28 cellular contexts compared by ENCODE assay signal in the genomic region with DNA sequence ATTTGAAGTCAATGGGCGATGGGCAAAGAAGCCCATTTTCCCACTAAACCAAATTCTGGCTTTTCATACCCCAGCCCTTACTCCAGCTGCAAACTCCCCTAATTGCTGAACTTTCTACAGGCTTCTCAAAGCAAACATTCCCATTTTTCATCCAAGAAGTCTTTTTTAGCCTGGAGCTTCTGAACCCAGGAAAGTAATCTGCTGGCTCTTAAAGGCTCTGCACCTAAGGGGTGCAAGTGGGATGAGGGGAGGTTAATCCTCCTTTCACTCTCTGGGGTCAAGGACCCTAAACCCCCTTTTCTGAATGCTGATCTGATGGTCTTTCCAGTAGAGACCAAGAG. TPM values are rescaled to one million over a fixed set of nuclear protein-coding genes. Genes with fewer than 3 reads are reported as not detected.
DNase-seq lines count a peak whose midpoint lies in the region; ATAC-seq, FAIRE-seq and TF ChIP-seq lines count a peak whose summit lies in the region.
"Had no signal": no experiment of that assay in that cellular context is flagged by ENCODE, and none has a peak within 500 bp of the region (broad histone marks: within the 10 kb centered on the region; RNA-seq: fewer than 3 reads in every experiment).

No MANE protein-coding gene starts in this region.

- FAIRE-seq in K562 (lab: Jason Lieb, UNC): no peak
- FAIRE-seq: H54 had no signal

- TF ChIP-seq EP300 in K562 (IDR thresholded peaks at IDR 0.05; ENCODE audit: low read length): no peak

- no peak for TF ChIP-seq POLR2A in K562 (conservative IDR thresholded peaks at IDR 0.05)

- H3K79me2 ChIP-seq in K562 (ENCODE audit: control insufficient read depth, insufficient read depth, low read length): peaks cover 31% of the 10 kb centered on the region

- peak; percentile 70 for DNase-seq in HT-29 (ENCODE audit: low spot score)
- DNase-seq in K562 (ENCODE audit: extremely low read depth in 1 of 4, low spot score in 3 of 4): no peak
- DNase-seq in ureter (ENCODE audit: low spot score): no peak
- DNase-seq: activated CD4-positive, alpha-beta T cell treated with anti-CD3 and anti-CD28 coated beads, Interleukin-2, amount 10 ng/mL, durations not matched to agents 24 days and 14 days; activated naive CD4-positive, alpha-beta T cell; activated T-cell treated with anti-CD3 and anti-CD28 coated beads, Interleukin-2, amount 50 U/mL, for 48 hours; amygdala; DND-41; gastrocnemius medialis; hippocampal formation; left ventricle myocardium superior; NCI-H1092 treated with DMSO at 0.1 percent for 48 hours; NCI-H2081 treated with DMSO at 0.1 percent for 48 hours; NCI-H345; NCI-H774; stimulated activated CD4-positive, alpha-beta T cell treated with anti-CD3 and anti-CD28 coated beads, Interleukin-15, amount 100 ng/mL, for 24 hours; stomach; tibial artery had no signal

- H3K36me3 ChIP-seq in K562 (ENCODE audit: control insufficient read depth, insufficient read depth, low read length): peaks cover 12% of the 10 kb centered on the region; the same call in 1 of the 3 replicates
- H3K36me3 ChIP-seq: esophagus muscularis mucosa, gastrocnemius medialis, stomach, tibial artery had no signal

- H3K4me1 Mint-ChIP-seq in nephron: peaks cover 45% of the 10 kb centered on the region

- no peak for ATAC-seq in K562
- ATAC-seq in GM19397 (IDR thresholded peaks at IDR 0.05; ENCODE audit: unreplicated experiment): no peak
- no peak for ATAC-seq in GM19455 (IDR thresholded peaks at IDR 0.05; ENCODE audit: unreplicated experiment)
- ATAC-seq: gastrocnemius medialis, left ventricle myocardium superior, sciatic nerve had no signal

- H3K4me1 ChIP-seq in K562 (replicated peaks in 1 of 2; ENCODE audit: control insufficient read depth in 2 of 2, insufficient read depth in 2 of 2, low read length in 2 of 2): peaks cover 26 to 58% of the 10 kb centered on the region in 2 experiments

- TF ChIP-seq CTCF in K562 (IDR thresholded peaks at IDR 0.05 in 2 of 3, conservative IDR thresholded peaks at IDR 0.05 in 1 of 3; ENCODE audit: insufficient read depth in 2 of 3, low read depth in 1 of 3, low read length in 3 of 3): no peak
- TF ChIP-seq CTCF in nephron (IDR thresholded peaks at IDR 0.05; ENCODE audit: unreplicated experiment in 3 of 3): no peak

- in situ Hi-C loops in K562 (cut with MboI): no loop called here

- H3K4me3 ChIP-seq in K562: no peak overlapping the region
- H3K4me3 ChIP-seq: coronary artery, esophagus muscularis mucosa, gastrocnemius medialis, tibial artery had no signal

- H3K9me1 ChIP-seq in K562 (ENCODE audit: control insufficient read depth, insufficient read depth, low read length): no peaks in the 10 kb centered on the region

- WGBS in K562 (ENCODE audit: insufficient coverage, low coverage, missing lambda C conversion rate): 100% methylated on average over 1 of the region's 1 CpG

- intact Hi-C loops in K562 (cut with micrococcal nuclease): no loop called here

- H3K4me3 Mint-ChIP-seq in nephron: peak overlapping the region; percentile 94 to 98 (median 94)

- H3K36me3 Mint-ChIP-seq in nephron (ENCODE audit: low read depth): peaks cover 12% of the 10 kb centered on the region

- no peaks in the 10 kb centered on the region for H4K20me1 ChIP-seq in K562 (replicated peaks; ENCODE audit: control insufficient read depth, insufficient read depth, low read length)

- no peak for TF ChIP-seq RAD21 in K562 (CRISPR knock-in tag; conservative IDR thresholded peaks at IDR 0.05 in 1 of 2, IDR thresholded peaks at IDR 0.05 in 1 of 2)

- no peak overlapping the region for H2AFZ ChIP-seq in K562 (ENCODE audit: low read depth, low read length)

- H3K9ac ChIP-seq in K562 (ENCODE audit: insufficient read depth in 1 of 2, low read depth in 2 of 2, low read length in 2 of 2): peak overlapping the region; percentile 80 to 94; a peak in 1 of 4 replicates

- BruUV-seq in K562 (replicated peaks; lab: Mats Ljungman, UMichigan): no TSS peak

- peak overlapping the region in 2 of 3 experiments; percentile 98 to 99 for H3K27ac Mint-ChIP-seq in nephron
- H3K27ac Mint-ChIP-seq: activated CD4-positive, alpha-beta T cell treated with anti-CD3 and anti-CD28 coated beads, Interleukin-2, amount 10 ng/mL, durations not matched to agents 24 days and 14 days had no signal

- no peak overlapping the region for H3K27ac ChIP-seq in K562 (ENCODE audit: extremely low read depth, low read depth, low read length)
- H3K27ac ChIP-seq: C4-2B, coronary artery, esophagus muscularis mucosa, gastrocnemius medialis, tibial artery, VCaP had no signal

- POLR2A ChIA-PET in K562 (lab: Yijun Ruan, JAX): interaction anchor here (1.0 to 1.6 kb wide), 3 partner anchors 10 to 72 kb away, joined by 3 to 5 read pairs (median 5); no protein-coding TSS in a partner anchor

- peaks cover 60% of the 10 kb centered on the region for H3K27me3 Mint-ChIP-seq in nephron (ENCODE audit: low read depth)

- H3K4me2 ChIP-seq in K562 (ENCODE audit: insufficient read depth, low read length): peak overlapping the region; percentile 71; the same call in 1 of the 2 replicates

- CTCF ChIA-PET in K562 (lab: Yijun Ruan, JAX; ENCODE audit: low intra/inter-chr PET ratio): no interaction called here

- no peaks in the 10 kb centered on the region for H3K27me3 ChIP-seq in K562 (ENCODE audit: control insufficient read depth in 2 of 2, insufficient read depth in 2 of 2, low read length in 2 of 2)

- H3K9me3 Mint-ChIP-seq in nephron: no peaks in the 10 kb centered on the region
- H3K9me3 Mint-ChIP-seq: activated CD4-positive, alpha-beta T cell treated with anti-CD3 and anti-CD28 coated beads, Interleukin-2, amount 10 ng/mL, durations not matched to agents 24 days and 14 days had no signal

- no peaks in the 10 kb centered on the region for H3K9me3 ChIP-seq in K562 (replicated peaks; ENCODE audit: control insufficient read depth, insufficient read depth, low read depth, low read length)
- H3K9me3 ChIP-seq: esophagus muscularis mucosa, gastrocnemius medialis, tibial artery had no signal

RNA-seq across cellular contexts. Expression of gene HOXB7, which starts 2.4 kb away (rescaled TPM):
- 37.3 and 39.7 TPM in 2 replicates for total RNA-seq in HT-29 (2014; rRNA removed; shearing (Covaris generic))
- 1.4 and 3.5 TPM in 2 replicates for total RNA-seq in K562 (2011; cell fraction: chromatin; rRNA removed; ENCODE audit: low replicate concordance)
- 0.79 and 1.5 TPM in 2 replicates for total RNA-seq in K562 (2011; cell fraction: nucleolus; rRNA removed)
- 2.1 TPM in 2 replicates for total RNA-seq in K562 (2011; cell fraction: nucleoplasm; rRNA removed)
- 8.3 and 11.0 TPM in 2 replicates for total RNA-seq in K562 (2014; rRNA removed)
- 13.5 and 14.7 TPM in 2 replicates for total RNA-seq in K562 (2014; rRNA removed; fragmentation: Illumina TruSeq; extraction: Trizol)
- 14.8 and 16.7 TPM in 2 replicates for total RNA-seq in K562 (2015; rRNA removed; fragmentation: Illumina TruSeq; extraction: Trizol)
- total RNA-seq in K562 (2021): 8.2 and 10.8 TPM in 2 replicates
- polyA plus RNA-seq in K562 (2011; rRNA removed): 5.5 and 5.9 TPM in 2 replicates
- 8.3 and 8.4 TPM in 2 replicates for polyA plus RNA-seq in K562 (2011; cell fraction: cytosol; rRNA removed)
- polyA plus RNA-seq in K562 (2011; cell fraction: nucleus; rRNA removed): 2.7 and 3.9 TPM in 2 replicates
- 10.4 and 16.5 TPM in 2 replicates for polyA plus RNA-seq in K562 (2012)
- polyA plus RNA-seq in K562 (2014; fragmentation: Illumina TruSeq; extraction: Trizol): 10.3 and 11.6 TPM in 2 replicates
- 1 to 10 TPM; 5.7 to 5.8 TPM for polyA plus RNA-seq in K562 (2014; fragmentation: Nextera tagmentation; extraction: Ambion mirVana)
- 11.1 and 13.9 TPM in 2 replicates for polyA plus RNA-seq in K562 (2014; rRNA removed)
- 1.9 and 2.5 TPM in 2 replicates for polyA minus RNA-seq in K562 (2011; rRNA and poly(A)+ RNA removed)
- 2.9 and 3.5 TPM in 2 replicates for polyA minus RNA-seq in K562 (2011; cell fraction: cytosol; rRNA and poly(A)+ RNA removed)
- polyA minus RNA-seq in K562 (2011; cell fraction: nucleus; rRNA and poly(A)+ RNA removed): 0.67 and 2.3 TPM in 2 replicates
- 28.9 TPM for total RNA-seq in ureter
- polyA plus RNA-seq: neural cell had no signal

RNA-seq across cellular contexts. Expression of gene HOXB6, which starts 3.7 kb away (rescaled TPM):
- 160 and 174 TPM in 2 replicates for total RNA-seq in HT-29 (2014; rRNA removed; shearing (Covaris generic))
- 18.7 and 26.2 TPM in 2 replicates for total RNA-seq in K562 (2011; cell fraction: chromatin; rRNA removed; ENCODE audit: low replicate concordance)
- total RNA-seq in K562 (2011; cell fraction: nucleolus; rRNA removed): 10.4 and 11.2 TPM in 2 replicates
- total RNA-seq in K562 (2011; cell fraction: nucleoplasm; rRNA removed): 12.0 and 17.8 TPM in 2 replicates
- 6.5 and 9.1 TPM in 2 replicates for total RNA-seq in K562 (2014; rRNA removed)
- total RNA-seq in K562 (2014; rRNA removed; fragmentation: Illumina TruSeq; extraction: Trizol): 3.9 and 4.9 TPM in 2 replicates
- total RNA-seq in K562 (2015; rRNA removed; fragmentation: Illumina TruSeq; extraction: Trizol): 7.3 and 7.5 TPM in 2 replicates
- 10.6 and 14.2 TPM in 2 replicates for total RNA-seq in K562 (2021)
- 2.3 and 3.0 TPM in 2 replicates for polyA plus RNA-seq in K562 (2011; rRNA removed)
- 3.7 and 4.0 TPM in 2 replicates for polyA plus RNA-seq in K562 (2011; cell fraction: cytosol; rRNA removed)
- polyA plus RNA-seq in K562 (2011; cell fraction: nucleus; rRNA removed): 16.7 and 17.3 TPM in 2 replicates
- polyA plus RNA-seq in K562 (2012): 9.7 and 11.7 TPM in 2 replicates
- polyA plus RNA-seq in K562 (2014; fragmentation: Illumina TruSeq; extraction: Trizol): 4.0 and 7.7 TPM in 2 replicates
- 1 to 10 TPM; 1.2 to 1.9 TPM for polyA plus RNA-seq in K562 (2014; fragmentation: Nextera tagmentation; extraction: Ambion mirVana)
- polyA plus RNA-seq in K562 (2014; rRNA removed): 13.7 and 14.8 TPM in 2 replicates
- 0.42 and 0.63 TPM in 2 replicates for polyA minus RNA-seq in K562 (2011; rRNA and poly(A)+ RNA removed)
- 1.3 TPM in 1 of 2 replicates, not detected in the other for polyA minus RNA-seq in K562 (2011; cell fraction: cytosol; rRNA and poly(A)+ RNA removed)
- polyA minus RNA-seq in K562 (2011; cell fraction: nucleus; rRNA and poly(A)+ RNA removed): 3.5 and 8.1 TPM in 2 replicates
- total RNA-seq in ureter: 111 TPM
- polyA plus RNA-seq: neural cell had no signal

RNA-seq across cellular contexts. Expression of gene HOXB8, which starts 6.6 kb away (rescaled TPM):
- total RNA-seq in HT-29 (2014; rRNA removed; shearing (Covaris generic)): 51.0 and 52.7 TPM in 2 replicates
- total RNA-seq in K562 (2011; cell fraction: chromatin; rRNA removed; ENCODE audit: low replicate concordance): 13.9 and 15.4 TPM in 2 replicates
- total RNA-seq in K562 (2011; cell fraction: nucleolus; rRNA removed): 8.9 and 11.7 TPM in 2 replicates
- 12.5 and 25.9 TPM in 2 replicates for total RNA-seq in K562 (2011; cell fraction: nucleoplasm; rRNA removed)
- total RNA-seq in K562 (2014; rRNA removed) (5.1 and 9.3 TPM in 2 replicates), K562 (2014; rRNA removed; fragmentation: Illumina TruSeq; extraction: Trizol) (1.5 and 2.9 TPM in 2 replicates), K562 (2015; rRNA removed; fragmentation: Illumina TruSeq; extraction: Trizol) (2.1 and 2.5 TPM in 2 replicates), K562 (2021) (14.9 and 17.7 TPM in 2 replicates), ureter (56.2 TPM)
- polyA plus RNA-seq in K562 (2011; rRNA removed) (3.6 and 4.6 TPM in 2 replicates), K562 (2014; fragmentation: Illumina TruSeq; extraction: Trizol) (7.0 and 8.3 TPM in 2 replicates), K562 (2014; fragmentation: Nextera tagmentation; extraction: Ambion mirVana) (1 to 10 TPM in 1 of 2 experiments, under 1 TPM in 1; 0.52 to 1.2 TPM), K562 (2014; rRNA removed) (18.8 and 23.8 TPM in 2 replicates)
- polyA plus RNA-seq in K562 (2011; cell fraction: cytosol; rRNA removed): 7.3 and 10.8 TPM in 2 replicates
- polyA plus RNA-seq in K562 (2011; cell fraction: nucleus; rRNA removed): 16.6 and 22.3 TPM in 2 replicates
- 5.9 and 20.0 TPM in 2 replicates for polyA plus RNA-seq in K562 (2012)
- polyA minus RNA-seq in K562 (2011; rRNA and poly(A)+ RNA removed): 1.8 and 2.2 TPM in 2 replicates
- polyA minus RNA-seq in K562 (2011; cell fraction: cytosol; rRNA and poly(A)+ RNA removed): 2.4 and 7.1 TPM in 2 replicates
- 3.1 and 4.2 TPM in 2 replicates for polyA minus RNA-seq in K562 (2011; cell fraction: nucleus; rRNA and poly(A)+ RNA removed)
- total RNA-seq: activated CD4-positive, alpha-beta T cell treated with anti-CD3 and anti-CD28 coated beads, Interleukin-2, amount 10 ng/mL, durations not matched to agents 24 days and 14 days; esophagus muscularis mucosa; left ventricle myocardium superior had no signal
- polyA plus RNA-seq: neural cell had no signal

RNA-seq across cellular contexts. Expression of gene HOXB5, which starts 14.9 kb away (rescaled TPM):
- 7.5 and 8.2 TPM in 2 replicates for total RNA-seq in HT-29 (2014; rRNA removed; shearing (Covaris generic))
- 4.9 and 5.1 TPM in 2 replicates for total RNA-seq in K562 (2011; cell fraction: chromatin; rRNA removed; ENCODE audit: low replicate concordance)
- total RNA-seq in K562 (2011; cell fraction: nucleolus; rRNA removed): 1.8 and 2.0 TPM in 2 replicates
- 2.4 and 3.7 TPM in 2 replicates for total RNA-seq in K562 (2011; cell fraction: nucleoplasm; rRNA removed)
- 0.27 and 0.57 TPM in 2 replicates for total RNA-seq in K562 (2014; rRNA removed)
- 0.38 and 0.65 TPM in 2 replicates for total RNA-seq in K562 (2014; rRNA removed; fragmentation: Illumina TruSeq; extraction: Trizol)
- total RNA-seq in K562 (2015; rRNA removed; fragmentation: Illumina TruSeq; extraction: Trizol): 0.75 and 0.80 TPM in 2 replicates
- 2.4 and 2.6 TPM in 2 replicates for total RNA-seq in K562 (2021)
- 0.36 and 0.87 TPM in 2 replicates for polyA plus RNA-seq in K562 (2011; rRNA removed)
- polyA plus RNA-seq in K562 (2011; cell fraction: cytosol; rRNA removed): 0.36 and 0.52 TPM in 2 replicates
- polyA plus RNA-seq in K562 (2011; cell fraction: nucleus; rRNA removed): 3.7 TPM in 2 replicates
- polyA plus RNA-seq in K562 (2012): 2.9 and 6.4 TPM in 2 replicates
- polyA plus RNA-seq in K562 (2014; fragmentation: Illumina TruSeq; extraction: Trizol): 1.4 and 1.5 TPM in 2 replicates
- polyA plus RNA-seq in K562 (2014; fragmentation: Nextera tagmentation; extraction: Ambion mirVana): under 1 TPM; 0.24 to 0.25 TPM
- polyA plus RNA-seq in K562 (2014; rRNA removed): 2.7 and 3.2 TPM in 2 replicates
- 0.11 and 0.15 TPM in 2 replicates for polyA minus RNA-seq in K562 (2011; rRNA and poly(A)+ RNA removed)
- polyA minus RNA-seq in K562 (2011; cell fraction: cytosol; rRNA and poly(A)+ RNA removed): 0.38 and 0.82 TPM in 2 replicates
- polyA minus RNA-seq in K562 (2011; cell fraction: nucleus; rRNA and poly(A)+ RNA removed): 0.54 and 1.1 TPM in 2 replicates
- 30.1 TPM for total RNA-seq in ureter
- total RNA-seq: activated CD4-positive, alpha-beta T cell treated with anti-CD3 and anti-CD28 coated beads, Interleukin-2, amount 10 ng/mL, durations not matched to agents 24 days and 14 days; gastrocnemius medialis; left ventricle myocardium superior had no signal
- polyA plus RNA-seq: neural cell had no signal

RNA-seq across cellular contexts. Expression of gene HOXB9, which starts 17.7 kb away (rescaled TPM):
- total RNA-seq in HT-29 (2014; rRNA removed; shearing (Covaris generic)): 177 and 188 TPM in 2 replicates
- 92.5 and 108 TPM in 2 replicates for total RNA-seq in K562 (2011; cell fraction: chromatin; rRNA removed; ENCODE audit: low replicate concordance)
- total RNA-seq in K562 (2011; cell fraction: nucleolus; rRNA removed): 55.1 and 62.2 TPM in 2 replicates
- total RNA-seq in K562 (2011; cell fraction: nucleoplasm; rRNA removed): 83.2 and 118 TPM in 2 replicates
- total RNA-seq in K562 (2014; rRNA removed) (77.6 and 91.3 TPM in 2 replicates), K562 (2014; rRNA removed; fragmentation: Illumina TruSeq; extraction: Trizol) (64.8 and 71.4 TPM in 2 replicates), K562 (2015; rRNA removed; fragmentation: Illumina TruSeq; extraction: Trizol) (54.3 and 54.6 TPM in 2 replicates), K562 (2021) (136 and 146 TPM in 2 replicates), ureter (33.2 TPM)
- polyA plus RNA-seq in K562 (2011; rRNA removed) (104 and 141 TPM in 2 replicates), K562 (2014; fragmentation: Illumina TruSeq; extraction: Trizol) (187 and 196 TPM in 2 replicates), K562 (2014; fragmentation: Nextera tagmentation; extraction: Ambion mirVana) (1 to 10 TPM; 3.1 to 5.2 TPM), K562 (2014; rRNA removed) (136 and 145 TPM in 2 replicates)
- 113 and 142 TPM in 2 replicates for polyA plus RNA-seq in K562 (2011; cell fraction: cytosol; rRNA removed)
- 117 and 138 TPM in 2 replicates for polyA plus RNA-seq in K562 (2011; cell fraction: nucleus; rRNA removed)
- polyA plus RNA-seq in K562 (2012): 89.9 and 176 TPM in 2 replicates
- polyA minus RNA-seq in K562 (2011; rRNA and poly(A)+ RNA removed): 54.1 and 61.9 TPM in 2 replicates
- 46.9 and 52.2 TPM in 2 replicates for polyA minus RNA-seq in K562 (2011; cell fraction: cytosol; rRNA and poly(A)+ RNA removed)
- polyA minus RNA-seq in K562 (2011; cell fraction: nucleus; rRNA and poly(A)+ RNA removed): 28.9 and 46.7 TPM in 2 replicates
- total RNA-seq: esophagus muscularis mucosa, gastrocnemius medialis, left ventricle myocardium superior had no signal
- polyA plus RNA-seq: neural cell, stomach had no signal
